ENCODE assay signal across 13 cellular contexts in genomic region chr22:48192071-48192470, GRCh38.
"Had no signal": no experiment of that assay in that cellular context is flagged by ENCODE, and none has a peak within 500 bp of the region (broad histone marks: within the 10 kb centered on the region; RNA-seq: fewer than 3 reads in every experiment).

No MANE protein-coding gene starts in this region.

- H3K4me3 ChIP-seq: adrenal gland, ascending aorta, body of pancreas, breast epithelium, cardiac muscle cell had no signal

- H3K9me3 ChIP-seq: adrenal gland, body of pancreas had no signal

- ATAC-seq: activated naive CD4-positive, alpha-beta T cell treated with anti-CD3 and anti-CD28 coated beads, Interleukin-2, amount 50 U/mL, for 72 hours; activated naive CD8-positive, alpha-beta T cell treated with anti-CD3 and anti-CD28 coated beads, Interleukin-2, amount 50 U/mL, for 24 hours; activated T-cell treated with anti-CD3 and anti-CD28 coated beads, Interleukin-2, amount 50 U/mL, for 4 hours; activated T-cell treated with anti-CD3 and anti-CD28 coated beads, Interleukin-2, amount 50 U/mL, for 72 hours; activated T-helper 17 cell treated with anti-CD3 and anti-CD28 coated beads, Interleukin-2, amount 50 U/mL, for 72 hours; body of pancreas had no signal

- H3K36me3 ChIP-seq: adrenal gland, ascending aorta, brain microvascular endothelial cell, breast epithelium, cardiac muscle cell had no signal

- H3K27ac ChIP-seq: adrenal gland, ascending aorta, body of pancreas, brain microvascular endothelial cell, breast epithelium, cardiac muscle cell had no signal

- FAIRE-seq: astrocyte, bronchial epithelial cell had no signal

- H3K4me1 ChIP-seq: adrenal gland, ascending aorta, body of pancreas, breast epithelium had no signal
